In the genomic region with DNA sequence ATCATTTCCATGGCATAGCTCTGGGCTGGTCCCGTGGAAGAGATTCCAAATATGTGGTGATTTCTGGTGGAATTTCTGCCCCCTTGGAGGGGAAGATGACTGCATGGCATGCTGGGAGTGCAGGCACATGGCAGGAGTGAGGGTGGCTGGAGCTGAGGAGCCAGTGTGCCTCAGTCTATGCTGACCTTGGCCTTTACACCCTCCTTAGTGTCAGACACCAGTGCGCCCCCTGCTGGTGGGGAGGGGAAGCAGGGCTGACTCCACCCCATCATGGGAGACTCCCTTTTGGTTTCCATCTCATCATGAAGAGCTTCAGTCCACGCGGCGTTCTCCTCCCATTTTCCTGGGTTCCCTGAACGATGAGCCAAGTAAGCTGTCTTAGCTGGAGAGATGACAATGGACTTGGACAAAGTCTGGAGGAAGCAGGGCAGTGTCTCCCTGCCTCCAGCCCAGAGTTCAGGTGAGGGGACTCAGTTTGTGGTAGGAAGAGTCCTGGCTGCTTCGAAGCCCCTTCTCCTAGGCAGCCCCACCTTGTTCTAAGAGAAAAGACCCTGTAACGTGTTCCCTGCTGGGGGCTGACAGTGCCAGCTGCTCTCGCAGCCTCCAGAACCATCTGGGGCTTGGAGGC, we compare ENCODE assay signal across 8 cellular contexts. TPM values are rescaled to one million over a fixed set of nuclear protein-coding genes. Genes with fewer than 3 reads are reported as not detected.
DNase-seq lines count a peak whose midpoint lies in the region; ATAC-seq, FAIRE-seq and TF ChIP-seq lines count a peak whose summit lies in the region.

No MANE protein-coding gene starts in this region.

- H2AFZ ChIP-seq in HepG2 (ENCODE audit: low read length) = no peak overlapping the region

- ATAC-seq in HG03159 (IDR thresholded peaks at IDR 0.05; ENCODE audit: unreplicated experiment) = peak; percentile 61
- ATAC-seq in HepG2 = peak; percentile 61
- ATAC-seq in HG03097 (IDR thresholded peaks at IDR 0.05; ENCODE audit: low FRiP score, unreplicated experiment) = no peak
- ATAC-seq in HG03457 (IDR thresholded peaks at IDR 0.05; ENCODE audit: unreplicated experiment) = no peak

- H3K9ac ChIP-seq in adipocyte (ENCODE audit: low read length) = no peak overlapping the region
- no peak overlapping the region for H3K9ac ChIP-seq in HepG2 (ENCODE audit: insufficient read depth, low read depth, low read length)

- POLR2A ChIA-PET in HepG2 (lab: Yijun Ruan, JAX) = interaction anchor here (1.2 to 2.0 kb wide), 2 partner anchors 25 to 28 kb away, joined by 4 to 8 read pairs; a partner anchor contains a TSS

- peak; percentile 82 for TF ChIP-seq CTCF in HepG2 (CRISPR knock-in tag; IDR thresholded peaks at IDR 0.05)

- no TSS peak for BruUV-seq in HepG2 (replicated peaks; lab: Mats Ljungman, UMichigan)

- no peak overlapping the region for H3K4me2 ChIP-seq in HepG2 (ENCODE audit: low read depth, low read length)

- intact Hi-C loops in HepG2 (cut with micrococcal nuclease; ENCODE audit: unreplicated experiment) = no loop called here

- H3K9me3 ChIP-seq in adipocyte (ENCODE audit: control insufficient read depth, low read length) (no peaks in the 10 kb centered on the region), HepG2 (ENCODE audit: low read length) (no peaks in the 10 kb centered on the region)

- peak; percentile 64 for FAIRE-seq in HepG2 (lab: Jason Lieb, UNC)

- in situ Hi-C loops in HepG2 (cut with HindIII; ENCODE audit: extremely low pct_ligation_motif_present, low pct_unique_long_range_greater_than_20kb) = no loop called here

- H3K4me3 ChIP-seq in adipocyte (ENCODE audit: low read length) = no peak overlapping the region
- H3K4me3 ChIP-seq in HepG2 (replicated peaks in 1 of 3; ENCODE audit: insufficient read depth in 1 of 3, low read depth in 2 of 3, low read length in 3 of 3) = no peak overlapping the region

- no peak for TF ChIP-seq POLR2A in HepG2 (IDR thresholded peaks at IDR 0.05; ENCODE audit: insufficient read depth in 1 of 2, low read depth in 2 of 2, low read length in 2 of 2)

- H4K20me1 ChIP-seq in HepG2 (ENCODE audit: insufficient read depth, low read length) = no peaks in the 10 kb centered on the region

- peaks cover 19% of the 10 kb centered on the region for H3K36me3 ChIP-seq in adipocyte (ENCODE audit: control insufficient read depth, insufficient read depth, low read length, severe bottlenecking)
- H3K36me3 ChIP-seq in HepG2 (replicated peaks in 1 of 2; ENCODE audit: control insufficient read depth in 1 of 2, insufficient read depth in 2 of 2, low read length in 2 of 2) = peaks cover 11 to 29% of the 10 kb centered on the region in 2 experiments; a peak in 4 of 5 replicates

- CTCF ChIA-PET in HepG2 (lab: Yijun Ruan, JAX; ENCODE audit: low intra/inter-chr PET ratio, low total read pairs) = interaction anchor here (1.7 kb wide), 1 partner anchor 46 kb away, joined by 4 read pairs; no protein-coding TSS in a partner anchor

- TF ChIP-seq EP300 in HepG2 (IDR thresholded peaks at IDR 0.05; ENCODE audit: low read depth in 2 of 2, low read length in 2 of 2) (no peak), HepG2 (CRISPR knock-in tag; IDR thresholded peaks at IDR 0.05; ENCODE audit: borderline replicate concordance) (no peak)

- peak; percentile 43 for TF ChIP-seq RAD21 in HepG2 (CRISPR knock-in tag; IDR thresholded peaks at IDR 0.05)

- no peak overlapping the region for H3K27ac ChIP-seq in HepG2 (ENCODE audit: extremely low read length, insufficient read depth, low read length)

- peak; percentile 61 for DNase-seq in ELR (ENCODE audit: low read depth)
- DNase-seq in T-helper 1 cell = peak; percentile 47 to 67 (median 59)
- DNase-seq in adipocyte (ENCODE audit: low read depth) = peak; percentile 52
- peak; percentile 43 for DNase-seq in HepG2 (ENCODE audit: low spot score)
- DNase-seq in stimulated activated CD8-positive, alpha-beta memory T cell treated with anti-CD3 and anti-CD28 coated beads, Interleukin-4, amount 100 ng/mL, for 24 hours (ENCODE audit: low read depth) = peak; percentile 66

- no peaks in the 10 kb centered on the region for H3K79me2 ChIP-seq in HepG2 (ENCODE audit: insufficient read depth, low read length)

- H3K27me3 ChIP-seq in adipocyte (replicated peaks; ENCODE audit: control insufficient read depth, insufficient read depth, low read length) (no peaks in the 10 kb centered on the region), HepG2 (ENCODE audit: control insufficient read depth in 1 of 2, insufficient read depth in 2 of 2, low read length in 2 of 2) (no peaks in the 10 kb centered on the region)

- WGBS in HepG2 (ENCODE audit: low lambda C conversion rate) = 85% methylated on average over 9 of the region's 9 CpGs

- peaks cover 41% of the 10 kb centered on the region for H3K4me1 ChIP-seq in adipocyte (ENCODE audit: control insufficient read depth, insufficient read depth, low read length)
- H3K4me1 ChIP-seq in HepG2 (ENCODE audit: insufficient read depth, low read length) = peaks cover 17% of the 10 kb centered on the region

RNA-seq across cellular contexts. Expression of a gene that starts 10.3 kb away (rescaled TPM):
- not detected in 2 replicates for total RNA-seq in HepG2 (2016; rRNA removed; fragmentation: Illumina TruSeq; extraction: Trizol)
- total RNA-seq in HepG2 (2016; cell fraction: cytosol; rRNA removed; fragmentation: Illumina TruSeq; extraction: Trizol; ENCODE audit: low read depth) = not detected in 2 replicates
- not detected in 2 replicates for total RNA-seq in HepG2 (2016; cell fraction: insoluble cytoplasmic fraction; rRNA removed; fragmentation: Illumina TruSeq; extraction: Trizol)
- total RNA-seq in HepG2 (2016; cell fraction: membrane; rRNA removed; fragmentation: Illumina TruSeq; extraction: Trizol) = not detected in 2 replicates
- not detected in 2 replicates for total RNA-seq in HepG2 (2016; cell fraction: nucleus; rRNA removed; fragmentation: Illumina TruSeq; extraction: Trizol)
- polyA plus RNA-seq in HepG2 (2011; rRNA removed) = not detected in 2 replicates
- polyA plus RNA-seq in HepG2 (2011; cell fraction: cytosol; rRNA removed) = not detected in 2 replicates
- polyA plus RNA-seq in HepG2 (2011; cell fraction: nucleus; rRNA removed) = not detected in 2 replicates
- not detected in 2 replicates for polyA plus RNA-seq in HepG2 (2012)
- not detected in 2 replicates for polyA plus RNA-seq in HepG2 (2016; cell fraction: cytosol; fragmentation: Illumina TruSeq; extraction: Trizol; ENCODE audit: low read depth)
- not detected in 2 replicates for polyA plus RNA-seq in HepG2 (2016; cell fraction: insoluble cytoplasmic fraction; fragmentation: Illumina TruSeq; extraction: Trizol; ENCODE audit: low read depth)
- polyA plus RNA-seq in HepG2 (2016; cell fraction: membrane; fragmentation: Illumina TruSeq; extraction: Trizol; ENCODE audit: low read depth) = not detected in 2 replicates
- not detected in 2 replicates for polyA plus RNA-seq in HepG2 (2016; cell fraction: nucleus; fragmentation: Illumina TruSeq; extraction: Trizol; ENCODE audit: insufficient read depth, low read depth)
- not detected in 2 replicates for polyA minus RNA-seq in HepG2 (2011; rRNA and poly(A)+ RNA removed; ENCODE audit: low replicate concordance)
- polyA minus RNA-seq in HepG2 (2011; cell fraction: cytosol; rRNA and poly(A)+ RNA removed) = not detected in 2 replicates
- polyA minus RNA-seq in HepG2 (2011; cell fraction: nucleus; rRNA and poly(A)+ RNA removed) = not detected in 2 replicates

RNA-seq across cellular contexts. Expression of a gene that starts 25.7 kb away (rescaled TPM):
- 16.3 and 27.9 TPM in 2 replicates for total RNA-seq in HepG2 (2016; rRNA removed; fragmentation: Illumina TruSeq; extraction: Trizol)
- 6.2 and 7.1 TPM in 2 replicates for total RNA-seq in HepG2 (2016; cell fraction: cytosol; rRNA removed; fragmentation: Illumina TruSeq; extraction: Trizol; ENCODE audit: low read depth)
- 14.0 and 27.8 TPM in 2 replicates for total RNA-seq in HepG2 (2016; cell fraction: insoluble cytoplasmic fraction; rRNA removed; fragmentation: Illumina TruSeq; extraction: Trizol)
- total RNA-seq in HepG2 (2016; cell fraction: membrane; rRNA removed; fragmentation: Illumina TruSeq; extraction: Trizol) = 10.0 and 13.7 TPM in 2 replicates
- 37.6 and 44.2 TPM in 2 replicates for total RNA-seq in HepG2 (2016; cell fraction: nucleus; rRNA removed; fragmentation: Illumina TruSeq; extraction: Trizol)
- 20.9 and 26.3 TPM in 2 replicates for polyA plus RNA-seq in HepG2 (2011; rRNA removed)
- polyA plus RNA-seq in HepG2 (2011; cell fraction: cytosol; rRNA removed) = 15.1 and 16.2 TPM in 2 replicates
- polyA plus RNA-seq in HepG2 (2011; cell fraction: nucleus; rRNA removed) = 91.2 and 91.4 TPM in 2 replicates
- 16.7 and 21.2 TPM in 2 replicates for polyA plus RNA-seq in HepG2 (2012)
- polyA plus RNA-seq in HepG2 (2016; cell fraction: cytosol; fragmentation: Illumina TruSeq; extraction: Trizol; ENCODE audit: low read depth) = 1.0 and 1.3 TPM in 2 replicates
- polyA plus RNA-seq in HepG2 (2016; cell fraction: insoluble cytoplasmic fraction; fragmentation: Illumina TruSeq; extraction: Trizol; ENCODE audit: low read depth) = 10.0 and 11.4 TPM in 2 replicates
- polyA plus RNA-seq in HepG2 (2016; cell fraction: membrane; fragmentation: Illumina TruSeq; extraction: Trizol; ENCODE audit: low read depth) = 2.5 and 2.7 TPM in 2 replicates
- polyA plus RNA-seq in HepG2 (2016; cell fraction: nucleus; fragmentation: Illumina TruSeq; extraction: Trizol; ENCODE audit: insufficient read depth, low read depth) = 50.1 TPM in 2 replicates
- 42.0 and 70.7 TPM in 2 replicates for polyA minus RNA-seq in HepG2 (2011; rRNA and poly(A)+ RNA removed; ENCODE audit: low replicate concordance)
- polyA minus RNA-seq in HepG2 (2011; cell fraction: cytosol; rRNA and poly(A)+ RNA removed) = 12.7 and 13.3 TPM in 2 replicates
- polyA minus RNA-seq in HepG2 (2011; cell fraction: nucleus; rRNA and poly(A)+ RNA removed) = 70.0 and 73.5 TPM in 2 replicates

RNA-seq across cellular contexts. Expression of a gene that starts 52.1 kb away (rescaled TPM):
- total RNA-seq in HepG2 (2016; rRNA removed; fragmentation: Illumina TruSeq; extraction: Trizol) = not detected in 2 replicates
- total RNA-seq in HepG2 (2016; cell fraction: cytosol; rRNA removed; fragmentation: Illumina TruSeq; extraction: Trizol; ENCODE audit: low read depth) = not detected in 2 replicates
- not detected in 2 replicates for total RNA-seq in HepG2 (2016; cell fraction: insoluble cytoplasmic fraction; rRNA removed; fragmentation: Illumina TruSeq; extraction: Trizol)
- total RNA-seq in HepG2 (2016; cell fraction: membrane; rRNA removed; fragmentation: Illumina TruSeq; extraction: Trizol) = not detected in 2 replicates
- not detected in 2 replicates for total RNA-seq in HepG2 (2016; cell fraction: nucleus; rRNA removed; fragmentation: Illumina TruSeq; extraction: Trizol)
- not detected in 2 replicates for polyA plus RNA-seq in HepG2 (2011; rRNA removed)
- not detected in 2 replicates for polyA plus RNA-seq in HepG2 (2011; cell fraction: cytosol; rRNA removed)
- polyA plus RNA-seq in HepG2 (2011; cell fraction: nucleus; rRNA removed) = not detected in 2 replicates
- polyA plus RNA-seq in HepG2 (2012) = not detected in 2 replicates
- not detected in 2 replicates for polyA plus RNA-seq in HepG2 (2016; cell fraction: cytosol; fragmentation: Illumina TruSeq; extraction: Trizol; ENCODE audit: low read depth)
- polyA plus RNA-seq in HepG2 (2016; cell fraction: insoluble cytoplasmic fraction; fragmentation: Illumina TruSeq; extraction: Trizol; ENCODE audit: low read depth) = not detected in 2 replicates
- polyA plus RNA-seq in HepG2 (2016; cell fraction: membrane; fragmentation: Illumina TruSeq; extraction: Trizol; ENCODE audit: low read depth) = not detected in 2 replicates
- polyA plus RNA-seq in HepG2 (2016; cell fraction: nucleus; fragmentation: Illumina TruSeq; extraction: Trizol; ENCODE audit: insufficient read depth, low read depth) = not detected in 2 replicates
- polyA minus RNA-seq in HepG2 (2011; rRNA and poly(A)+ RNA removed; ENCODE audit: low replicate concordance) = not detected in 2 replicates
- not detected in 2 replicates for polyA minus RNA-seq in HepG2 (2011; cell fraction: cytosol; rRNA and poly(A)+ RNA removed)
- not detected in 2 replicates for polyA minus RNA-seq in HepG2 (2011; cell fraction: nucleus; rRNA and poly(A)+ RNA removed)

Comparison
In these comparisons a context has a peak if more than half of its experiments do, and no peak if none do; other contexts are left out.
1. ATAC-seq: peak in HG03159 (single experiment) and HepG2 (single experiment); none in HG03097 (single experiment) and HG03457 (single experiment).
2. Peak in every context shown above with its lines, with median percentiles within 50 percentile points of each other: DNase-seq.